8 cellular contexts compared by ENCODE assay signal in genomic region chr21:35048183-35048601, GRCh38. TPM values are rescaled to one million over a fixed set of nuclear protein-coding genes. Genes with fewer than 3 reads are reported as not detected.
DNase-seq lines count a peak whose midpoint lies in the region; ATAC-seq, FAIRE-seq and TF ChIP-seq lines count a peak whose summit lies in the region.

No MANE protein-coding gene starts in this region.

- in situ Hi-C loops in GM12878 (cut with MboI) = no loop called here

- no peaks in the 10 kb centered on the region for H3K36me3 ChIP-seq in GM12878 (ENCODE audit: control insufficient read depth in 2 of 2, insufficient read depth in 2 of 2, low read length in 1 of 2)

- no peak for TF ChIP-seq CTCF in GM12878 (IDR thresholded peaks at IDR 0.05 in 2 of 3, conservative IDR thresholded peaks at IDR 0.05 in 1 of 3; ENCODE audit: control insufficient read depth in 2 of 3, extremely low read depth in 1 of 3, insufficient read depth in 1 of 3, low read depth in 3 of 3, low read length in 3 of 3)
- TF ChIP-seq CTCF in nephron (IDR thresholded peaks at IDR 0.05; ENCODE audit: unreplicated experiment in 3 of 3) = no peak

- no peak overlapping the region for H2AFZ ChIP-seq in GM12878 (ENCODE audit: control insufficient read depth, low read depth, low read length)

- DNase-seq in NCI-H524 (lab: John Stamatoyannopoulos, UW) (peak; percentile 62 to 79), GM12878 (ENCODE audit: low read depth, low spot score) (no peak), cerebellar nuclear complex (lab: John Stamatoyannopoulos, UW) (no peak)

- H3K27me3 Mint-ChIP-seq in nephron (ENCODE audit: low read depth) = peaks cover 23% of the 10 kb centered on the region

- POLR2A ChIA-PET in GM12878 (lab: Charles Lee) = interaction anchor here (0.7 kb wide), 1 partner anchor 30 kb away, joined by 3 read pairs; no protein-coding TSS in a partner anchor

- FAIRE-seq in GM12878 (lab: Jason Lieb, UNC) = no peak

- ATAC-seq in GM12878 (no peak), GM18907 (IDR thresholded peaks at IDR 0.05; ENCODE audit: unreplicated experiment) (no peak), HG03342 (IDR thresholded peaks at IDR 0.05; ENCODE audit: unreplicated experiment) (no peak), GM19328 (IDR thresholded peaks at IDR 0.05; ENCODE audit: unreplicated experiment) (no peak)

- peaks cover 73% of the 10 kb centered on the region for H3K4me1 ChIP-seq in GM12878 (ENCODE audit: control insufficient read depth, insufficient read depth, low read length)

- TF ChIP-seq POLR2A in GM12878 (IDR thresholded peaks at IDR 0.05; ENCODE audit: low read depth, low read length) = peak; percentile 38

- peak overlapping the region; percentile 75 for H3K4me2 ChIP-seq in GM12878 (ENCODE audit: control insufficient read depth, insufficient read depth)

- CTCF ChIA-PET in GM12878 (lab: Yijun Ruan, JAX) = no interaction called here

- SMC1A ChIA-PET in GM12878 (lab: Charles Lee; ENCODE audit: uncharacterized antibody, unreplicated experiment) = interaction anchor here (0.7 to 1.0 kb wide), 3 partner anchors 74 to 244 kb away, joined by 3 to 5 read pairs (median 3); no protein-coding TSS in a partner anchor

- peaks cover 0 to 1% of the 10 kb centered on the region in 2 experiments; a peak in 1 of 4 replicates for H3K27me3 ChIP-seq in GM12878 (replicated peaks in 1 of 2; ENCODE audit: control insufficient read depth in 2 of 2, insufficient read depth in 2 of 2, low read length in 1 of 2)

- RAD21 ChIA-PET in GM12878 (lab: Charles Lee; ENCODE audit: unreplicated experiment) = no interaction called here

- no peak for TF ChIP-seq EP300 in GM12878 (IDR thresholded peaks at IDR 0.05; ENCODE audit: borderline replicate concordance in 1 of 2, control insufficient read depth in 1 of 2, low read depth in 2 of 2, low read length in 2 of 2)

- peaks cover 44% of the 10 kb centered on the region for H3K4me1 Mint-ChIP-seq in nephron

- intact Hi-C loops in GM12878 (cut with micrococcal nuclease; ENCODE audit: unreplicated experiment) = loop anchor here (5.0 kb wide), 2 partner anchors 161 to 246 kb away; no protein-coding TSS in a partner anchor

- TF ChIP-seq RAD21 in GM12878 (IDR thresholded peaks at IDR 0.05; ENCODE audit: insufficient read depth, low read depth, low read length) = no peak

- peak overlapping the region; percentile 62 for H3K9ac ChIP-seq in GM12878 (ENCODE audit: control insufficient read depth, insufficient read depth, low read length)

- 2% methylated on average over 6 of the region's 6 CpGs for WGBS in GM12878 (ENCODE audit: insufficient coverage, insufficient replicate concordance, low lambda C conversion rate, missing lambda C conversion rate)

- no peaks in the 10 kb centered on the region for H3K36me3 Mint-ChIP-seq in nephron (ENCODE audit: low read depth)

- peak overlapping the region; percentile 71 for H3K27ac ChIP-seq in GM12878 (ENCODE audit: control insufficient read depth, insufficient read depth)

- BruUV-seq in GM12878 (replicated peaks; lab: Mats Ljungman, UMichigan) = no TSS peak

- no peaks in the 10 kb centered on the region for H3K9me3 ChIP-seq in GM12878 (replicated peaks; ENCODE audit: control insufficient read depth, insufficient read depth, low read length)

- peak overlapping the region in 2 of 3 experiments; percentile 20 to 57 for H3K27ac Mint-ChIP-seq in nephron

- H3K9me3 Mint-ChIP-seq in nephron = no peaks in the 10 kb centered on the region

- H3K4me3 ChIP-seq in GM08714 (ENCODE audit: low read length) (peak overlapping the region; percentile 42; the same call in 1 of the 2 replicates), GM12878 (peak overlapping the region; percentile 63)

- H3K79me2 ChIP-seq in GM12878 (ENCODE audit: control insufficient read depth, insufficient read depth, low read length) = no peaks in the 10 kb centered on the region

- no peaks in the 10 kb centered on the region for H4K20me1 ChIP-seq in GM12878 (ENCODE audit: control insufficient read depth, insufficient read depth)

- peak overlapping the region in 1 of 3 experiments; percentile 39 for H3K4me3 Mint-ChIP-seq in nephron

TF ChIP-seq in GM12878, 131 proteins besides CTCF, POLR2A, EP300 and RAD21:
- no peak for TF ChIP-seq E4F1 (IDR thresholded peaks at IDR 0.05; ENCODE audit: borderline replicate concordance, partially characterized antibody)
- TF ChIP-seq ZBTB33 (IDR thresholded peaks at IDR 0.05) = no peak
- TF ChIP-seq TARDBP (IDR thresholded peaks at IDR 0.05; ENCODE audit: borderline replicate concordance) = no peak
- no peak for TF ChIP-seq SRF (IDR thresholded peaks at IDR 0.05; ENCODE audit: low read depth in 2 of 2, low read length in 2 of 2)
- no peak for TF ChIP-seq RELA (IDR thresholded peaks at IDR 0.05; ENCODE audit: borderline replicate concordance, partially characterized antibody)
- TF ChIP-seq SP1 (IDR thresholded peaks at IDR 0.05; ENCODE audit: low read depth, low read length) = no peak
- TF ChIP-seq ESRRA (IDR thresholded peaks at IDR 0.05; ENCODE audit: low read length) = no peak
- no peak for TF ChIP-seq SREBF2 (IDR thresholded peaks at IDR 0.05; ENCODE audit: low read length)
- TF ChIP-seq RAD51 (IDR thresholded peaks at IDR 0.05) = no peak
- no peak for TF ChIP-seq ZNF384 (IDR thresholded peaks at IDR 0.05; ENCODE audit: borderline replicate concordance, low read depth, low read length)
- TF ChIP-seq IRF5 (IDR thresholded peaks at IDR 0.05; ENCODE audit: borderline replicate concordance) = no peak

RNA-seq across cellular contexts. Expression of gene RUNX1, which starts 0.9 kb away (rescaled TPM):
- 8.4 and 9.3 TPM in 2 replicates for total RNA-seq in GM12878 (2013; cell fraction: nucleolus; rRNA removed)
- total RNA-seq in GM12878 (2014; rRNA removed) (5.3 and 5.6 TPM in 2 replicates), GM12878 (2014; rRNA removed; fragmentation: Illumina TruSeq; extraction: Trizol) (3.8 and 3.9 TPM in 2 replicates), GM12878 (2021) (13.3 and 15.2 TPM in 2 replicates)
- polyA plus RNA-seq in GM12878 (2011; ENCODE audit: low read depth) = 3.5 TPM
- polyA plus RNA-seq in GM12878 (2011; rRNA removed) (0.55 and 0.98 TPM in 2 replicates), GM12878 (2014; fragmentation: Illumina TruSeq; extraction: Trizol) (6.2 and 7.6 TPM in 2 replicates), GM12878 (2014; fragmentation: Nextera tagmentation; extraction: Ambion mirVana) (1 to 10 TPM in 1 of 2 experiments, under 1 TPM in 1; 0.90 to 1.4 TPM), GM12878 (2014; rRNA removed) (6.1 and 7.1 TPM in 2 replicates), GM12878 (2016; fragmentation: Nextera tagmentation; extraction: Ambion mirVana) (1 to 10 TPM; 3.3 to 4.3 TPM)
- polyA plus RNA-seq in GM12878 (2011; cell fraction: cytosol; rRNA removed) = 0.42 and 0.67 TPM in 2 replicates
- polyA plus RNA-seq in GM12878 (2011; cell fraction: nucleus; rRNA removed) = 1.9 and 2.6 TPM in 2 replicates
- polyA plus RNA-seq in GM12878 (2012) = 6.0 and 6.7 TPM in 2 replicates
- 1.2 and 1.7 TPM in 2 replicates for polyA minus RNA-seq in GM12878 (2011; rRNA and poly(A)+ RNA removed)
- 0.53 and 1.1 TPM in 2 replicates for polyA minus RNA-seq in GM12878 (2011; cell fraction: cytosol; rRNA and poly(A)+ RNA removed)
- polyA minus RNA-seq in GM12878 (2011; cell fraction: nucleus; rRNA and poly(A)+ RNA removed) = 3.4 and 6.2 TPM in 2 replicates

Comparison
In these comparisons a context has a peak if more than half of its experiments do, and no peak if none do; other contexts are left out.
1. DNase-seq: peak in NCI-H524 (2 of 2); none in GM12878 (single experiment) and cerebellar nuclear complex (0 of 2).